In genomic region chr16:15881794-15882379, GRCh38 we compare ENCODE assay signal across 26 cellular contexts. TPM values are rescaled to one million over a fixed set of nuclear protein-coding genes. Genes with fewer than 3 reads are reported as not detected.
"Had no signal": no experiment of that assay in that cellular context is flagged by ENCODE, and none has a peak within 500 bp of the region (broad histone marks: within the 10 kb centered on the region; RNA-seq: fewer than 3 reads in every experiment).

No MANE protein-coding gene starts in this region.

- H3K4me2 ChIP-seq: SK-N-SH had no signal

- H3K4me3 ChIP-seq: adrenal gland, MG63, Peyer's patch had no signal

- H3K27ac ChIP-seq: adrenal gland, Peyer's patch, VCaP had no signal

- H3K27me3 ChIP-seq: adrenal gland, MG63, Peyer's patch had no signal

- DNase-seq: activated CD4-positive, alpha-beta memory T cell treated with anti-CD3 and anti-CD28 coated beads for 36 hours; activated CD4-positive, alpha-beta T cell treated with anti-CD3 and anti-CD28 coated beads, Interleukin-2, amount 10 ng/mL, durations not matched to agents 7 days and 5 days; activated CD4-positive, CD25-positive, alpha-beta regulatory T cell; activated naive CD4-positive, alpha-beta T cell treated with anti-CD3 and anti-CD28 coated beads, Interleukin-2, amount 50 U/mL, for 16 hours; activated naive CD8-positive, alpha-beta T cell treated with anti-CD3 and anti-CD28 coated beads, Interleukin-2, amount 10 ng/mL, durations not matched to agents 7 days and 5 days; anterior cingulate cortex; caudate nucleus; MG63; MV-4-11; NCI-H1092 treated with DMSO at 0.1 percent for 48 hours; NCI-H1417 treated with DMSO at 0.1 percent for 48 hours; NCI-H1694; NCI-H2029; NCI-H2107; NCI-H510A treated with DMSO at 0.1 percent for 48 hours; NCI-H69; NK-92 treated with Interleukin-12 subunit alpha and Interleukin-12 subunit beta, amount 100 ng/mL, for 24 hours; OCI-M1; Peyer's patch; SIG-M5; SK-N-SH; T-helper 1 cell had no signal

- H3K27ac Mint-ChIP-seq: activated CD4-positive, alpha-beta memory T cell treated with anti-CD3 and anti-CD28 coated beads for 36 hours; activated CD4-positive, alpha-beta T cell treated with anti-CD3 and anti-CD28 coated beads, Interleukin-2, amount 10 ng/mL, durations not matched to agents 7 days and 5 days; activated naive CD8-positive, alpha-beta T cell treated with anti-CD3 and anti-CD28 coated beads, Interleukin-2, amount 10 ng/mL, durations not matched to agents 7 days and 5 days had no signal

- H3K4me3 Mint-ChIP-seq: activated CD4-positive, alpha-beta memory T cell treated with anti-CD3 and anti-CD28 coated beads for 36 hours; activated CD4-positive, alpha-beta T cell treated with anti-CD3 and anti-CD28 coated beads, Interleukin-2, amount 10 ng/mL, durations not matched to agents 7 days and 5 days; activated naive CD8-positive, alpha-beta T cell treated with anti-CD3 and anti-CD28 coated beads, Interleukin-2, amount 10 ng/mL, durations not matched to agents 7 days and 5 days had no signal

- H3K9me3 ChIP-seq: adrenal gland, MG63, Peyer's patch, SK-N-SH had no signal

- H3K9me3 Mint-ChIP-seq: activated CD4-positive, alpha-beta memory T cell treated with anti-CD3 and anti-CD28 coated beads for 36 hours; activated CD4-positive, alpha-beta T cell treated with anti-CD3 and anti-CD28 coated beads, Interleukin-2, amount 10 ng/mL, durations not matched to agents 7 days and 5 days; activated naive CD8-positive, alpha-beta T cell treated with anti-CD3 and anti-CD28 coated beads, Interleukin-2, amount 10 ng/mL, durations not matched to agents 7 days and 5 days had no signal

- H3K27me3 Mint-ChIP-seq: activated CD4-positive, alpha-beta memory T cell treated with anti-CD3 and anti-CD28 coated beads for 36 hours; activated CD4-positive, alpha-beta T cell treated with anti-CD3 and anti-CD28 coated beads, Interleukin-2, amount 10 ng/mL, durations not matched to agents 7 days and 5 days; activated naive CD8-positive, alpha-beta T cell treated with anti-CD3 and anti-CD28 coated beads, Interleukin-2, amount 10 ng/mL, durations not matched to agents 7 days and 5 days had no signal

- H3K9ac ChIP-seq: SK-N-SH had no signal

RNA-seq across cellular contexts. Expression of gene MYH11, which starts 25.1 kb away (rescaled TPM):
- total RNA-seq: activated CD8-positive, alpha-beta memory T cell treated with anti-CD3 and anti-CD28 coated beads for 36 hours; activated naive CD8-positive, alpha-beta T cell treated with anti-CD3 and anti-CD28 coated beads, Interleukin-2, amount 10 ng/mL, durations not matched to agents 7 days and 5 days; T-helper 2 cell treated with Interferon-gamma antibody and Interleukin-4, amounts not matched to agents 100 ng/mL and 5 ng/mL, for 36 hours had no signal
